9 cellular contexts compared by ENCODE assay signal in genomic region chr7:66100408-66101050, GRCh38. TPM values are rescaled to one million over a fixed set of nuclear protein-coding genes. Genes with fewer than 3 reads are reported as not detected.
DNase-seq lines count a peak whose midpoint lies in the region; ATAC-seq and TF ChIP-seq lines count a peak whose summit lies in the region.
"Had no signal": no experiment of that assay in that cellular context is flagged by ENCODE, and none has a peak within 500 bp of the region (broad histone marks: within the 10 kb centered on the region; RNA-seq: fewer than 3 reads in every experiment).

No MANE protein-coding gene starts in this region.

- H3K9me3 ChIP-seq in SJSA1 (replicated peaks), result no peaks in the 10 kb centered on the region

- H3K36me3 ChIP-seq in SJSA1, result no peaks in the 10 kb centered on the region; the same call in 1 of the 2 replicates
- H3K36me3 ChIP-seq: cardiac muscle cell had no signal

- no peaks in the 10 kb centered on the region for H3K9me3 Mint-ChIP-seq in activated T-cell treated with anti-CD3 and anti-CD28 coated beads, Interleukin-2, amount 50 U/mL, for 24 hours
- H3K9me3 Mint-ChIP-seq in stimulated activated memory B cell treated with anti-CD40 and anti-IgM and Interleukin-4, amounts not matched to agents 10 μg/mL and 1 μg/mL and 100 μg/mL, for 72 hours, result no peaks in the 10 kb centered on the region

- H3K27me3 ChIP-seq in SJSA1 (replicated peaks), result no peaks in the 10 kb centered on the region
- no peaks in the 10 kb centered on the region for H3K27me3 ChIP-seq in foreskin keratinocyte
- H3K27me3 ChIP-seq: cardiac muscle cell had no signal

- ATAC-seq in foreskin keratinocyte (peak; percentile 24), HG03439 (IDR thresholded peaks at IDR 0.05; ENCODE audit: unreplicated experiment) (no peak)
- ATAC-seq in stimulated activated memory B cell treated with anti-CD40 and anti-IgM and Interleukin-4, amounts not matched to agents 10 μg/mL and 1 μg/mL and 100 μg/mL, for 72 hours, result no peak

- DNase-seq in activated T-cell treated with anti-CD3 and anti-CD28 coated beads, Interleukin-2, amount 50 U/mL, for 24 hours, result no peak
- DNase-seq in activated T-cell treated with anti-CD3 and anti-CD28 coated beads for 4 hours (no peak), SJSA1 (ENCODE audit: low read depth in 1 of 2, low spot score in 2 of 2) (no peak), foreskin keratinocyte (no peak), AML-193 (lab: John Stamatoyannopoulos, UW) (no peak), posterior vena cava (ENCODE audit: low spot score) (no peak)

- intact Hi-C loops in posterior vena cava (cut with DNase I), result no loop called here

- H3K27me3 Mint-ChIP-seq in activated T-cell treated with anti-CD3 and anti-CD28 coated beads, Interleukin-2, amount 50 U/mL, for 24 hours, result no peaks in the 10 kb centered on the region
- H3K27me3 Mint-ChIP-seq in stimulated activated memory B cell treated with anti-CD40 and anti-IgM and Interleukin-4, amounts not matched to agents 10 μg/mL and 1 μg/mL and 100 μg/mL, for 72 hours, result no peaks in the 10 kb centered on the region

- H3K4me3 ChIP-seq in SJSA1, result peak overlapping the region; percentile 24
- H3K4me3 ChIP-seq: cardiac muscle cell had no signal

- peaks cover 11% of the 10 kb centered on the region for H3K4me1 Mint-ChIP-seq in activated T-cell treated with anti-CD3 and anti-CD28 coated beads, Interleukin-2, amount 50 U/mL, for 24 hours (ENCODE audit: low read depth)
- peaks cover 14% of the 10 kb centered on the region for H3K4me1 Mint-ChIP-seq in stimulated activated memory B cell treated with anti-CD40 and anti-IgM and Interleukin-4, amounts not matched to agents 10 μg/mL and 1 μg/mL and 100 μg/mL, for 72 hours

- peak overlapping the region; percentile 92 for H3K27ac Mint-ChIP-seq in activated T-cell treated with anti-CD3 and anti-CD28 coated beads, Interleukin-2, amount 50 U/mL, for 24 hours
- H3K27ac Mint-ChIP-seq in stimulated activated memory B cell treated with anti-CD40 and anti-IgM and Interleukin-4, amounts not matched to agents 10 μg/mL and 1 μg/mL and 100 μg/mL, for 72 hours, result peak overlapping the region; percentile 76

- no peak for TF ChIP-seq CTCF in foreskin keratinocyte (conservative IDR thresholded peaks at IDR 0.05)

- peaks cover 1% of the 10 kb centered on the region for H3K36me3 Mint-ChIP-seq in activated T-cell treated with anti-CD3 and anti-CD28 coated beads, Interleukin-2, amount 50 U/mL, for 24 hours (ENCODE audit: low read depth)
- peaks cover 5% of the 10 kb centered on the region for H3K36me3 Mint-ChIP-seq in stimulated activated memory B cell treated with anti-CD40 and anti-IgM and Interleukin-4, amounts not matched to agents 10 μg/mL and 1 μg/mL and 100 μg/mL, for 72 hours

- H3K4me1 ChIP-seq in SJSA1 (replicated peaks) (peaks cover 15% of the 10 kb centered on the region), foreskin keratinocyte (no peaks in the 10 kb centered on the region)

- H3K27ac ChIP-seq in SJSA1 (no peak overlapping the region), foreskin keratinocyte (no peak overlapping the region)
- H3K27ac ChIP-seq: cardiac muscle cell had no signal

- peak overlapping the region; percentile 77 for H3K4me3 Mint-ChIP-seq in activated T-cell treated with anti-CD3 and anti-CD28 coated beads, Interleukin-2, amount 50 U/mL, for 24 hours
- peak overlapping the region; percentile 76 for H3K4me3 Mint-ChIP-seq in stimulated activated memory B cell treated with anti-CD40 and anti-IgM and Interleukin-4, amounts not matched to agents 10 μg/mL and 1 μg/mL and 100 μg/mL, for 72 hours

RNA-seq across cellular contexts. Expression of gene CRCP, which starts 14.1 kb away (rescaled TPM):
- total RNA-seq in SJSA1 (2014; rRNA removed; shearing (Covaris generic)), result 37.8 and 47.8 TPM in 2 replicates
- total RNA-seq in foreskin keratinocyte (24.1 and 25.3 TPM in 2 replicates), posterior vena cava (10 to 100 TPM; 28.1 to 28.3 TPM)
- 11.7 and 12.5 TPM in 2 replicates for polyA plus RNA-seq in foreskin keratinocyte

RNA-seq across cellular contexts. Expression of gene ASL, which starts 24.9 kb away (rescaled TPM):
- 37.4 and 57.3 TPM in 2 replicates for total RNA-seq in SJSA1 (2014; rRNA removed; shearing (Covaris generic))
- 37.9 and 43.0 TPM in 2 replicates for total RNA-seq in foreskin keratinocyte
- polyA plus RNA-seq in foreskin keratinocyte, result 48.6 and 52.5 TPM in 2 replicates
- 10 to 100 TPM; 19.9 TPM for total RNA-seq in posterior vena cava
